ENCODE assay signal across 21 cellular contexts in the genomic region with DNA sequence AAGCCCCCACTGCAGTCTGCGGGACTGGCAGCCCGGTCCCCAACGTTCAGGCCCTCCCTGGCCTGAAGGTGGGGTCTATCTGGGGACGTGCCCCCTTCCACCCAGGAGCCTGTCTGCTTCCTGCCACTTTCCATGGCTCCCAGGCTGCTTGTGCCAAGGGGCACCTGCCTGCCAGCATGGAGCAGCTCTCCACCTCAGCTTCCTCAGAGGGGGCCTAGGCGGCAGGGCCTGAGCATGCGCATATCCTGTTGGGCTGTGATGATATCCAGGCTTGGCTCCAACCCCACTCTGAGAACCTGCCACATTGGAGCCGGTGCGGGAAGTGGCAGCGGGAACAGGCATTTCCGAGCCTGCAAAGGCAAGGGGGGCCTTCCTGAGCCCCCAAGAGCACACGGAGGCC. TPM values are rescaled to one million over a fixed set of nuclear protein-coding genes. Genes with fewer than 3 reads are reported as not detected.
DNase-seq lines count a peak whose midpoint lies in the region; ATAC-seq, FAIRE-seq and TF ChIP-seq lines count a peak whose summit lies in the region.
"Had no signal": no experiment of that assay in that cellular context is flagged by ENCODE, and none has a peak within 500 bp of the region (broad histone marks: within the 10 kb centered on the region; RNA-seq: fewer than 3 reads in every experiment).

No MANE protein-coding gene starts in this region.

- no peak overlapping the region for H3K4me3 ChIP-seq in aorta (ENCODE audit: low read length in 2 of 2)
- H3K4me3 ChIP-seq in brain microvascular endothelial cell (ENCODE audit: low read depth, low read length): no peak overlapping the region
- H3K4me3 ChIP-seq: left ventricle myocardium inferior had no signal

- peak overlapping the region; percentile 42 for H3K27ac ChIP-seq in layer of hippocampus (ENCODE audit: low read depth, low read length)
- H3K27ac ChIP-seq in aorta (ENCODE audit: low read depth in 1 of 2, low read length in 2 of 2): no peak overlapping the region
- H3K27ac ChIP-seq in brain microvascular endothelial cell: no peak overlapping the region
- H3K27ac ChIP-seq: KMS-11, left ventricle myocardium inferior, parathyroid adenoma had no signal

- no peaks in the 10 kb centered on the region for H3K9me3 ChIP-seq in aorta (ENCODE audit: control insufficient read depth, low read length)
- H3K9me3 ChIP-seq: left ventricle myocardium inferior had no signal

- no peak for TF ChIP-seq POLR2A in GM12891 (IDR thresholded peaks at IDR 0.05; ENCODE audit: low read depth, low read length)

- in situ Hi-C loops in brain microvascular endothelial cell (cut with HindIII; ENCODE audit: low pct_ligation_motif_present, low sequenced_read_pairs): no loop called here

- 79 to 85% methylated on average over 10 to 11 of the region's 11 CpGs for WGBS in aorta, 2 donors

- no peak for TF ChIP-seq CTCF in brain microvascular endothelial cell (IDR thresholded peaks at IDR 0.05; ENCODE audit: low read depth, low read length, missing control alignments)

- ATAC-seq in HG03439 (IDR thresholded peaks at IDR 0.05; ENCODE audit: unreplicated experiment) (peak; percentile 12), aorta (ENCODE audit: low FRiP score) (peak; percentile 38)

- no peak for FAIRE-seq in GM12891 (lab: Jason Lieb, UNC)

- H3K4me1 ChIP-seq in aorta (ENCODE audit: control insufficient read depth in 1 of 2, insufficient read depth in 2 of 2, low read length in 2 of 2): no peaks in the 10 kb centered on the region
- H3K4me1 ChIP-seq: left ventricle myocardium inferior had no signal

- H3K36me3 ChIP-seq in aorta (ENCODE audit: control insufficient read depth in 1 of 2, insufficient read depth in 2 of 2, low read length in 1 of 2) (no peaks in the 10 kb centered on the region), brain microvascular endothelial cell (replicated peaks) (no peaks in the 10 kb centered on the region)
- H3K36me3 ChIP-seq: left ventricle myocardium inferior had no signal

- intact Hi-C loops in aorta (cut with DNase I): no loop called here

- DNase-seq in cerebellar cortex (ENCODE audit: low spot score) (peak; percentile 50), aorta (no peak), brain microvascular endothelial cell (no peak), activated T-cell treated with anti-CD3 and anti-CD28 coated beads for 4 hours (no peak), GM12891 (ENCODE audit: insufficient read length, low spot score) (no peak)
- DNase-seq: activated CD4-positive, alpha-beta memory T cell treated with anti-CD3 and anti-CD28 coated beads, Interleukin-2, amount 10 ng/mL, durations not matched to agents 7 days and 5 days; activated CD4-positive, alpha-beta T cell treated with anti-CD3 and anti-CD28 coated beads for 1 hour; activated CD8-positive, alpha-beta memory T cell treated with anti-CD3 and anti-CD28 coated beads, Interleukin-2, amount 50 U/mL, for 48 hours; CD4-positive, alpha-beta memory T cell; hippocampal formation; left ventricle myocardium inferior; NCI-H1436; NCI-H2081 treated with DMSO at 0.1 percent for 48 hours; NCI-H446 treated with DMSO at 0.1 percent for 48 hours; NCI-H82; stimulated activated CD4-positive, alpha-beta T cell treated with anti-CD3 and anti-CD28 coated beads, Interleukin-2, amount 100 ng/mL, for 24 hours; T-helper 2 cell had no signal

- no peaks in the 10 kb centered on the region for H3K27me3 ChIP-seq in layer of hippocampus (ENCODE audit: control insufficient read depth, insufficient read depth, low read length)
- H3K27me3 ChIP-seq in aorta (ENCODE audit: control insufficient read depth in 1 of 2, insufficient read depth in 2 of 2, low read length in 1 of 2): no peaks in the 10 kb centered on the region
- H3K27me3 ChIP-seq in brain microvascular endothelial cell (replicated peaks): no peaks in the 10 kb centered on the region

TF ChIP-seq in GM12891, 5 proteins besides CTCF, POLR2A, EP300 and RAD21:
- no peak for TF ChIP-seq TAF1 (IDR thresholded peaks at IDR 0.05; ENCODE audit: low read depth, low read length)
TF ChIP-seq in GM12891: peak in this region for 0.

RNA-seq across cellular contexts. Expression of gene FUT8, which starts 57.4 kb away (rescaled TPM):
- 10 to 100 TPM; 21.8 to 32.3 TPM for total RNA-seq in aorta
- 1 to 10 TPM; 3.4 to 7.4 TPM for polyA plus RNA-seq in aorta
- 31.1 TPM for polyA plus RNA-seq in GM12891 (2012; ENCODE audit: low read depth, missing spikeins)
